In the genomic region with DNA sequence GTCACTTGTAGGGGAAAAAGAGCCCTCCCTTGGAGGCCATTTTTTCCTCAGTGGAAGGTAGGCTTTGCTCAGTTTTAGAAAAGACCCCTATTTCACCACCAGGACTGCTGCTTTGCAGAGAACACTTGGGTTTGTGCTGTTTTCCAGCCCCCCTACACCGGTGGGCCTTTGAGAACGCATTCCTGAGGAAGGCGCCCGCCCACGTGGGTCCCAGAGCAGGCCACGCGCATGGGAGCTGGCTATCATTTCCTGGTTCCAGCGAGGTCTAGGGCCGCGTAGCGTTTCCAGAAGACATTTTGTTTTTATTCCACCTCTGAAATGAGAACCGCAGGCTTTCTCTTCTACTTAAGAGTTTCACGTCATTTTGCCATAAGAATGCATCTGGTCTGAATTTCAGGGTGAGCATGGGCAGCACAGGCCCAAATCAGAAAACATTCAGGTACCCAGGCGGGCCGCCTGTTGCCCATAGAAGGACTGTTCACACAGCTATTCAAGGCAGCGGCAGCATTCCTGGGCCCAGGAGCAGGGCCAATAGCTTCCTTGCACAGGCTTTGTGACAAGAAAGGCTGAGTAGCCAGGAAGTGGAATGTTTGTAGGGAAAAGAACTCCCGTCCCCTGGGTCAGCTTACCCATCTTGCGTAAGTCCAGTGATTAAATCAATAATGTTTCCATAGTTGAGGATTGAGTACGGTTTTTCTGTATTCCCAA, we compare ENCODE assay signal across 8 cellular contexts. TPM values are rescaled to one million over a fixed set of nuclear protein-coding genes. Genes with fewer than 3 reads are reported as not detected.
DNase-seq lines count a peak whose midpoint lies in the region; ATAC-seq lines count a peak whose summit lies in the region.

No MANE protein-coding gene starts in this region.

- CTCF ChIA-PET in activated CD4-positive, alpha-beta T cell treated with anti-CD3 and anti-CD28 coated beads, Interleukin-2, amount 10 ng/mL, durations not matched to agents 7 days and 5 days (lab: Charles Lee): interaction anchor here (1.0 to 2.8 kb wide), 4 partner anchors 8 to 50 kb away, joined by 3 to 10 read pairs (median 6); a partner anchor contains a TSS

- H3K4me1 ChIP-seq in neuron (ENCODE audit: insufficient read depth, low read length): peaks cover 36% of the 10 kb centered on the region

- peaks cover 11% of the 10 kb centered on the region for H3K36me3 Mint-ChIP-seq in activated CD4-positive, alpha-beta T cell treated with anti-CD3 and anti-CD28 coated beads, Interleukin-2, amount 10 ng/mL, durations not matched to agents 7 days and 5 days (ENCODE audit: low read depth)
- peaks cover 9% of the 10 kb centered on the region for H3K36me3 Mint-ChIP-seq in activated T-helper 1 cell treated with anti-CD3 and anti-CD28 coated beads, Interleukin-12 subunit alpha, Interleukin-12 subunit beta, Interleukin-2, Interleukin-4 antibody, amounts not matched to agents 30 ng/mL and 10 ng/mL and 1 ng/mL, durations not matched to agents 14 hours and 24 hours and 36 hours (ENCODE audit: low read depth)

- peaks cover 27% of the 10 kb centered on the region for H3K4me1 Mint-ChIP-seq in activated CD4-positive, alpha-beta T cell treated with anti-CD3 and anti-CD28 coated beads, Interleukin-2, amount 10 ng/mL, durations not matched to agents 7 days and 5 days
- H3K4me1 Mint-ChIP-seq in activated T-helper 1 cell treated with anti-CD3 and anti-CD28 coated beads, Interleukin-12 subunit alpha, Interleukin-12 subunit beta, Interleukin-2, Interleukin-4 antibody, amounts not matched to agents 30 ng/mL and 10 ng/mL and 1 ng/mL, durations not matched to agents 14 hours and 24 hours and 36 hours (ENCODE audit: low read depth): peaks cover 25% of the 10 kb centered on the region

- H3K36me3 ChIP-seq in neuron (ENCODE audit: insufficient read depth, low read length): peaks cover 2% of the 10 kb centered on the region

- intact Hi-C loops in activated T-helper 1 cell treated with anti-CD3 and anti-CD28 coated beads, Interleukin-12 subunit alpha, Interleukin-12 subunit beta, Interleukin-2, Interleukin-4 antibody, amounts not matched to agents 30 ng/mL and 10 ng/mL and 1 ng/mL, durations not matched to agents 14 hours and 24 hours and 36 hours (cut with micrococcal nuclease): loop anchor here (1.0 to 5.0 kb wide), 8 partner anchors 99 to 611 kb away; a partner anchor contains a TSS

- POLR2A ChIA-PET in activated CD4-positive, alpha-beta T cell treated with anti-CD3 and anti-CD28 coated beads, Interleukin-2, amount 10 ng/mL, durations not matched to agents 7 days and 5 days (lab: Charles Lee): interaction anchor here (0.6 to 0.7 kb wide), 2 partner anchors 21 to 394 kb away, joined by 3 read pairs; no protein-coding TSS in a partner anchor

- H3K27me3 ChIP-seq in neuron (ENCODE audit: insufficient read depth, low read length): no peaks in the 10 kb centered on the region

- no peak for ATAC-seq in HG02763 (IDR thresholded peaks at IDR 0.05; ENCODE audit: unreplicated experiment)

- H3K9me3 ChIP-seq in neuron (ENCODE audit: low read length): no peaks in the 10 kb centered on the region

- no peaks in the 10 kb centered on the region for H3K9me3 Mint-ChIP-seq in activated CD4-positive, alpha-beta T cell treated with anti-CD3 and anti-CD28 coated beads, Interleukin-2, amount 10 ng/mL, durations not matched to agents 7 days and 5 days
- no peaks in the 10 kb centered on the region for H3K9me3 Mint-ChIP-seq in activated T-helper 1 cell treated with anti-CD3 and anti-CD28 coated beads, Interleukin-12 subunit alpha, Interleukin-12 subunit beta, Interleukin-2, Interleukin-4 antibody, amounts not matched to agents 30 ng/mL and 10 ng/mL and 1 ng/mL, durations not matched to agents 14 hours and 24 hours and 36 hours

- H3K27me3 Mint-ChIP-seq in activated CD4-positive, alpha-beta T cell treated with anti-CD3 and anti-CD28 coated beads, Interleukin-2, amount 10 ng/mL, durations not matched to agents 7 days and 5 days: no peaks in the 10 kb centered on the region
- H3K27me3 Mint-ChIP-seq in activated T-helper 1 cell treated with anti-CD3 and anti-CD28 coated beads, Interleukin-12 subunit alpha, Interleukin-12 subunit beta, Interleukin-2, Interleukin-4 antibody, amounts not matched to agents 30 ng/mL and 10 ng/mL and 1 ng/mL, durations not matched to agents 14 hours and 24 hours and 36 hours (ENCODE audit: insufficient read depth): peaks cover 6% of the 10 kb centered on the region

- peak; percentile 28 for DNase-seq in activated CD4-positive, alpha-beta T cell treated with anti-CD3 and anti-CD28 coated beads, Interleukin-2, amount 10 ng/mL, durations not matched to agents 7 days and 5 days
- DNase-seq in activated CD4-positive, alpha-beta T cell treated with anti-CD3 and anti-CD28 coated beads, Interleukin-2, amount 50 U/mL, for 4 hours: no peak
- no peak for DNase-seq in activated T-helper 1 cell treated with anti-CD3 and anti-CD28 coated beads, Interleukin-12 subunit alpha, Interleukin-12 subunit beta, Interleukin-2, Interleukin-4 antibody, amounts not matched to agents 30 ng/mL and 10 ng/mL and 1 ng/mL, durations not matched to agents 14 hours and 24 hours and 36 hours (ENCODE audit: low spot score)
- DNase-seq in globus pallidus (ENCODE audit: low spot score): peak; percentile 66
- DNase-seq in stimulated activated CD4-positive, alpha-beta T cell treated with anti-CD3 and anti-CD28 coated beads, Interleukin-4, amount 100 ng/mL, for 4 hours: no peak
- no peak for DNase-seq in SIG-M5 treated with dmso at 0.1 percent for 504 hours (lab: John Stamatoyannopoulos, UW; ENCODE audit: unreplicated experiment)

- H3K4me3 Mint-ChIP-seq in activated CD4-positive, alpha-beta T cell treated with anti-CD3 and anti-CD28 coated beads, Interleukin-2, amount 10 ng/mL, durations not matched to agents 7 days and 5 days: peak overlapping the region; percentile 77
- peak overlapping the region; percentile 81 for H3K4me3 Mint-ChIP-seq in activated T-helper 1 cell treated with anti-CD3 and anti-CD28 coated beads, Interleukin-12 subunit alpha, Interleukin-12 subunit beta, Interleukin-2, Interleukin-4 antibody, amounts not matched to agents 30 ng/mL and 10 ng/mL and 1 ng/mL, durations not matched to agents 14 hours and 24 hours and 36 hours

- H2AFZ ChIP-seq in neuron (ENCODE audit: low read depth, low read length): peak overlapping the region; percentile 67

- H3K27ac Mint-ChIP-seq in activated CD4-positive, alpha-beta T cell treated with anti-CD3 and anti-CD28 coated beads, Interleukin-2, amount 10 ng/mL, durations not matched to agents 7 days and 5 days: peak overlapping the region; percentile 98
- peak overlapping the region; percentile 96 for H3K27ac Mint-ChIP-seq in activated T-helper 1 cell treated with anti-CD3 and anti-CD28 coated beads, Interleukin-12 subunit alpha, Interleukin-12 subunit beta, Interleukin-2, Interleukin-4 antibody, amounts not matched to agents 30 ng/mL and 10 ng/mL and 1 ng/mL, durations not matched to agents 14 hours and 24 hours and 36 hours

- peak overlapping the region; percentile 80 for H3K4me3 ChIP-seq in neuron (ENCODE audit: low read length)

RNA-seq across cellular contexts. Expression of a gene that starts 1.3 kb away (rescaled TPM):
- total RNA-seq in activated CD4-positive, alpha-beta T cell treated with anti-CD3 and anti-CD28 coated beads, Interleukin-2, amount 10 ng/mL, durations not matched to agents 7 days and 5 days: 10 to 100 TPM; 17.3 to 20.0 TPM
- total RNA-seq in activated T-helper 1 cell treated with anti-CD3 and anti-CD28 coated beads, Interleukin-12 subunit alpha, Interleukin-12 subunit beta, Interleukin-2, Interleukin-4 antibody, amounts not matched to agents 30 ng/mL and 10 ng/mL and 1 ng/mL, durations not matched to agents 14 hours and 24 hours and 36 hours: 27.8 and 28.1 TPM in 2 replicates

RNA-seq across cellular contexts. Expression of a gene that starts 9.5 kb away (rescaled TPM):
- total RNA-seq in activated CD4-positive, alpha-beta T cell treated with anti-CD3 and anti-CD28 coated beads, Interleukin-2, amount 10 ng/mL, durations not matched to agents 7 days and 5 days: 10 to 100 TPM; 12.4 to 12.5 TPM
- 18.8 and 19.5 TPM in 2 replicates for total RNA-seq in activated T-helper 1 cell treated with anti-CD3 and anti-CD28 coated beads, Interleukin-12 subunit alpha, Interleukin-12 subunit beta, Interleukin-2, Interleukin-4 antibody, amounts not matched to agents 30 ng/mL and 10 ng/mL and 1 ng/mL, durations not matched to agents 14 hours and 24 hours and 36 hours

RNA-seq across cellular contexts. Expression of a gene that starts 20.7 kb away (rescaled TPM):
- total RNA-seq in activated CD4-positive, alpha-beta T cell treated with anti-CD3 and anti-CD28 coated beads, Interleukin-2, amount 10 ng/mL, durations not matched to agents 7 days and 5 days: 10 to 100 TPM; 18.2 to 19.5 TPM
- 22.2 and 23.5 TPM in 2 replicates for total RNA-seq in activated T-helper 1 cell treated with anti-CD3 and anti-CD28 coated beads, Interleukin-12 subunit alpha, Interleukin-12 subunit beta, Interleukin-2, Interleukin-4 antibody, amounts not matched to agents 30 ng/mL and 10 ng/mL and 1 ng/mL, durations not matched to agents 14 hours and 24 hours and 36 hours

RNA-seq across cellular contexts. Expression of a gene that starts 24.2 kb away (rescaled TPM):
- total RNA-seq in activated CD4-positive, alpha-beta T cell treated with anti-CD3 and anti-CD28 coated beads, Interleukin-2, amount 10 ng/mL, durations not matched to agents 7 days and 5 days: 10 to 100 TPM; 40.4 to 42.9 TPM
- total RNA-seq in activated T-helper 1 cell treated with anti-CD3 and anti-CD28 coated beads, Interleukin-12 subunit alpha, Interleukin-12 subunit beta, Interleukin-2, Interleukin-4 antibody, amounts not matched to agents 30 ng/mL and 10 ng/mL and 1 ng/mL, durations not matched to agents 14 hours and 24 hours and 36 hours: 34.5 and 35.7 TPM in 2 replicates

RNA-seq across cellular contexts. Expression of a gene that starts 48.9 kb away (rescaled TPM):
- total RNA-seq in activated CD4-positive, alpha-beta T cell treated with anti-CD3 and anti-CD28 coated beads, Interleukin-2, amount 10 ng/mL, durations not matched to agents 7 days and 5 days: not detected
- not detected in 2 replicates for total RNA-seq in activated T-helper 1 cell treated with anti-CD3 and anti-CD28 coated beads, Interleukin-12 subunit alpha, Interleukin-12 subunit beta, Interleukin-2, Interleukin-4 antibody, amounts not matched to agents 30 ng/mL and 10 ng/mL and 1 ng/mL, durations not matched to agents 14 hours and 24 hours and 36 hours

Comparison
In these comparisons a context has a peak if more than half of its experiments do, and no peak if none do; other contexts are left out.
1. DNase-seq: peak in activated CD4-positive, alpha-beta T cell treated with anti-CD3 and anti-CD28 coated beads, Interleukin-2, amount 10 ng/mL, durations not matched to agents 7 days and 5 days (single experiment) and globus pallidus (single experiment); none in activated CD4-positive, alpha-beta T cell treated with anti-CD3 and anti-CD28 coated beads, Interleukin-2, amount 50 U/mL, for 4 hours (0 of 2), activated T-helper 1 cell treated with anti-CD3 and anti-CD28 coated beads, Interleukin-12 subunit alpha, Interleukin-12 subunit beta, Interleukin-2, Interleukin-4 antibody, amounts not matched to agents 30 ng/mL and 10 ng/mL and 1 ng/mL, durations not matched to agents 14 hours and 24 hours and 36 hours (single experiment), stimulated activated CD4-positive, alpha-beta T cell treated with anti-CD3 and anti-CD28 coated beads, Interleukin-4, amount 100 ng/mL, for 4 hours (0 of 2) and SIG-M5 treated with dmso at 0.1 percent for 504 hours (single experiment).